28 cellular contexts compared by ENCODE assay signal in the genomic region with DNA sequence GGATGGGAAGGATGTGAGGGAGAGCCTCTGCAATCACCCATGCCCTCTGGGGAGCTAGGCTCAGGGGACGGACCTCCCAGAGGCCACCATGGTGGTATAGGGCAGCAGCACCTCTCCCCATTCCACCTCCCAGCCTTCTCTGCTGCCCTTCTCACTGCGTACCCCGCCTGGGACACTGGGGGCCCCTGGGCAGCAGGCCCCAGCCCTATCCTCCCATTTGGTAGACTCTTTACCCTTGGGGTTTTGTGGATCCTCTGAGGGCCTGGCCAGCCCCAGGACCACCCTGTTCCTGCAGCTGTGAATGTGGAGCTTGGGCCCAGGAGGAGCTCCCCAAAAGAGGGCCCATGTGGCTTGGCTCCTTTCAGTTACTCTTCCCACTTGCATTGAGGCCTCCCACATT.
A peak's percentile ranks its signal among the peaks of the same experiment; 100 is the strongest.
DNase-seq lines count a peak whose midpoint lies in the region; ATAC-seq, FAIRE-seq and TF ChIP-seq lines count a peak whose summit lies in the region.
"Had no signal": no experiment of that assay in that cellular context is flagged by ENCODE, and none has a peak within 500 bp of the region (broad histone marks: within the 10 kb centered on the region; RNA-seq: fewer than 3 reads in every experiment).

No MANE protein-coding gene starts in this region.

- H3K18ac ChIP-seq in H1 (ENCODE audit: extremely low read depth, low read length), result no peak overlapping the region

- WGBS in H1 (ENCODE audit: extremely low coverage in 1 of 2, insufficient coverage in 1 of 2, insufficient read length in 1 of 2, insufficient replicate concordance in 2 of 2, low coverage in 1 of 2, low lambda C conversion rate in 2 of 2, missing lambda C conversion rate in 1 of 2), 2 experiments, result 84% methylated on average over 3 of the region's 3 CpGs; no CpG with 5 or more reads in 1 of the 2 experiments
- WGBS in sigmoid colon, 2 donors, result 98 to 99% methylated on average over 3 of the region's 3 CpGs
- WGBS in endodermal cell (ENCODE audit: insufficient coverage in 1 of 2, insufficient read length in 1 of 2), 2 experiments, result 90% methylated on average over 3 of the region's 3 CpGs; no CpG with 5 or more reads in 1 of the 2 experiments

- no peak for TF ChIP-seq CTCF in 22Rv1 (IDR thresholded peaks at IDR 0.05)
- TF ChIP-seq CTCF in HEK293 (tag by site-specific recombination; IDR thresholded peaks at IDR 0.05), result no peak
- no peak for TF ChIP-seq CTCF in H1 (IDR thresholded peaks at IDR 0.05; ENCODE audit: control extremely low read depth in 1 of 3, insufficient read depth in 1 of 3, low read depth in 1 of 3, low read length in 3 of 3)
- no peak for TF ChIP-seq CTCF in sigmoid colon (IDR thresholded peaks at IDR 0.05)
- no peak for TF ChIP-seq CTCF in endodermal cell (conservative IDR thresholded peaks at IDR 0.05)

- H3K9ac ChIP-seq in H1 (replicated peaks in 1 of 4; ENCODE audit: extremely low read depth in 1 of 4, low read depth in 3 of 4, low read length in 3 of 4), result no peak overlapping the region
- H3K9ac ChIP-seq in endodermal cell (ENCODE audit: extremely low read depth, low read length, poor library complexity, severe bottlenecking), result no peak overlapping the region
- H3K9ac ChIP-seq: BLaER1 treated with 17β-estradiol and CSF1 and Interleukin-3, amounts not matched to agents 10 nM and 100 nM had no signal

- H3K23ac ChIP-seq in H1 (ENCODE audit: insufficient read length), result no peak overlapping the region

- no peak for DNase-seq in H1 (ENCODE audit: low read depth in 1 of 2, low spot score in 2 of 2)
- peak; percentile 39 for DNase-seq in sigmoid colon
- DNase-seq in pons (ENCODE audit: low spot score), result no peak
- no peak for DNase-seq in endodermal cell
- DNase-seq: CD4-positive, alpha-beta memory T cell; DMS 273 treated with DMSO at 0.1 percent for 48 hours; DMS79; EL; GF-D8; H7; Kasumi-1; NCI-H1092 treated with DMSO at 0.1 percent for 48 hours; NCI-H1436; NCI-H187; NCI-H2171 treated with DMSO at 0.1 percent for 48 hours; NCI-H345; NCI-H524; NCI-H774; RPMI8226; SHP77 had no signal

- TF ChIP-seq RAD21 in H1 (IDR thresholded peaks at IDR 0.05 in 1 of 2, conservative IDR thresholded peaks at IDR 0.05 in 1 of 2; ENCODE audit: low read depth in 2 of 2, low read length in 2 of 2), result no peak

- H3K4me1 Mint-ChIP-seq in endodermal cell, result peaks cover 22% of the 10 kb centered on the region

- H2BK5ac ChIP-seq in H1 (ENCODE audit: low read depth, low read length), result no peak overlapping the region

- peak overlapping the region; percentile 59; the same call in 1 of the 2 replicates for H2AK5ac ChIP-seq in H1 (ENCODE audit: low read depth, low read length)

- no peak overlapping the region for H2BK12ac ChIP-seq in H1 (ENCODE audit: low read depth, low read length)

- CTCF ChIA-PET in HEK293 (lab: Yijun Ruan, JAX), result interaction anchor here (1.6 kb wide), 1 partner anchor 12 kb away, joined by 8 read pairs; no protein-coding TSS in a partner anchor
- CTCF ChIA-PET in H1 (lab: Charles Lee; ENCODE audit: partially characterized antibody), result interaction anchor here (0.6 to 4.6 kb wide), 14 partner anchors 9 to 278 kb away, joined by 3 to 42 read pairs (median 4); no protein-coding TSS in a partner anchor

- H3K79me1 ChIP-seq in H1 (ENCODE audit: low read depth, low read length), result no peaks in the 10 kb centered on the region

- no peak overlapping the region for H3K27ac Mint-ChIP-seq in endodermal cell

- H3K9me3 ChIP-seq in HEK293 (ENCODE audit: control insufficient read depth, insufficient read depth, low read depth, low read length) (no peaks in the 10 kb centered on the region), H1 (ENCODE audit: insufficient read depth in 2 of 2, low read depth in 1 of 2, low read length in 1 of 2) (no peaks in the 10 kb centered on the region), sigmoid colon (no peaks in the 10 kb centered on the region), endodermal cell (ENCODE audit: control insufficient read depth, low read length) (no peaks in the 10 kb centered on the region)
- H3K9me3 ChIP-seq: BLaER1 treated with 17β-estradiol and CSF1 and Interleukin-3, amounts not matched to agents 10 nM and 100 nM had no signal

- H3K36me3 ChIP-seq in HEK293 (ENCODE audit: control insufficient read depth in 2 of 2, insufficient read depth in 1 of 2, low read length in 2 of 2) (no peaks in the 10 kb centered on the region), H1 (ENCODE audit: control insufficient read depth in 2 of 4, insufficient read depth in 4 of 4, low read length in 3 of 4) (no peaks in the 10 kb centered on the region), sigmoid colon (no peaks in the 10 kb centered on the region), endodermal cell (ENCODE audit: control insufficient read depth, insufficient read depth, low read length) (no peaks in the 10 kb centered on the region)

- intact Hi-C loops in sigmoid colon (cut with DNase I), result no loop called here

- H3K79me2 ChIP-seq in H1 (ENCODE audit: control insufficient read depth in 1 of 2, insufficient read depth in 2 of 2, low read length in 2 of 2), result no peaks in the 10 kb centered on the region

- no peaks in the 10 kb centered on the region for H3K9me3 Mint-ChIP-seq in endodermal cell
- H3K9me3 Mint-ChIP-seq: CD4-positive, alpha-beta memory T cell had no signal

- H4K91ac ChIP-seq in H1 (replicated peaks; ENCODE audit: insufficient read length, low read length), result no peak overlapping the region

- H3K14ac ChIP-seq in H1 (ENCODE audit: insufficient read length), result no peak overlapping the region

- 0 out of 2 replicates have a peak overlapping the region, but pooled peaks have one; percentile 40 for H2BK20ac ChIP-seq in H1 (ENCODE audit: low read length)

- H2BK120ac ChIP-seq in H1 (replicated peaks; ENCODE audit: low read depth, low read length), result no peak overlapping the region

- peaks cover 5% of the 10 kb centered on the region; the same call in 1 of the 2 replicates for H3K4me1 ChIP-seq in HEK293 (ENCODE audit: control insufficient read depth, insufficient read depth, low read length)
- H3K4me1 ChIP-seq in H1 (replicated peaks in 1 of 4; ENCODE audit: control insufficient read depth in 3 of 4, insufficient read depth in 4 of 4, low read length in 3 of 4), result peaks cover 0 to 8% (median 5%) of the 10 kb centered on the region in 4 experiments; a peak in 5 of 7 replicates
- no peaks in the 10 kb centered on the region for H3K4me1 ChIP-seq in sigmoid colon
- no peaks in the 10 kb centered on the region for H3K4me1 ChIP-seq in endodermal cell (ENCODE audit: control insufficient read depth, insufficient read depth, low read length)

- no peak overlapping the region for H4K5ac ChIP-seq in H1 (ENCODE audit: insufficient read length, low read depth, low read length)

- peaks cover 0 to 1% of the 10 kb centered on the region in 2 experiments for H4K20me1 ChIP-seq in H1 (replicated peaks in 1 of 2; ENCODE audit: control insufficient read depth in 1 of 2, insufficient read depth in 2 of 2, low read length in 2 of 2)

- no peaks in the 10 kb centered on the region; the same call in 1 of the 2 replicates for H3K23me2 ChIP-seq in H1 (ENCODE audit: low read depth, low read length)

- no peak overlapping the region for H2BK15ac ChIP-seq in H1 (ENCODE audit: low read length)

- no peak for TF ChIP-seq POLR2A in H1 (IDR thresholded peaks at IDR 0.05; ENCODE audit: control extremely low read depth in 1 of 2, low read depth in 2 of 2, low read length in 2 of 2)
- no peak for TF ChIP-seq POLR2A in sigmoid colon (IDR thresholded peaks at IDR 0.05)

- no peak overlapping the region for H3K4ac ChIP-seq in H1 (replicated peaks; ENCODE audit: insufficient read length, low read depth, low read length)

- no peak for TF ChIP-seq EP300 in H1 (IDR thresholded peaks at IDR 0.05; ENCODE audit: borderline replicate concordance in 1 of 2, low read depth in 2 of 2, low read length in 2 of 2)
- TF ChIP-seq EP300 in sigmoid colon (IDR thresholded peaks at IDR 0.05), result no peak

- no peaks in the 10 kb centered on the region for H3K27me3 Mint-ChIP-seq in endodermal cell (ENCODE audit: insufficient read depth)
- H3K27me3 Mint-ChIP-seq: CD4-positive, alpha-beta memory T cell had no signal

- H3K27ac ChIP-seq in 22Rv1 (peak overlapping the region; percentile 90), HEK293 (ENCODE audit: extremely low read depth, low read depth, low read length) (no peak overlapping the region), H1 (ENCODE audit: low read depth, low read length) (no peak overlapping the region), sigmoid colon (no peak overlapping the region), endodermal cell (ENCODE audit: low read depth, low read length) (no peak overlapping the region)
- H3K27ac ChIP-seq: BLaER1 treated with 17β-estradiol and CSF1 and Interleukin-3, amounts not matched to agents 10 nM and 100 nM had no signal

- no peak overlapping the region for H3K4me3 Mint-ChIP-seq in endodermal cell
- H3K4me3 Mint-ChIP-seq: CD4-positive, alpha-beta memory T cell had no signal

- H4K8ac ChIP-seq in H1 (ENCODE audit: extremely low read depth, insufficient read depth, low read length), result peak overlapping the region; percentile 39

- H2AFZ ChIP-seq in H1 (ENCODE audit: low read length), result no peak overlapping the region

- H3K27me3 ChIP-seq in H1 (replicated peaks in 1 of 4; ENCODE audit: control insufficient read depth in 3 of 4, extremely low read depth in 1 of 4, insufficient read depth in 3 of 4, low read length in 3 of 4), result no peaks in the 10 kb centered on the region
- no peaks in the 10 kb centered on the region for H3K27me3 ChIP-seq in sigmoid colon
- H3K27me3 ChIP-seq in endodermal cell (ENCODE audit: control insufficient read depth, insufficient read depth, low read length, poor library complexity, severe bottlenecking), result no peaks in the 10 kb centered on the region
- H3K27me3 ChIP-seq: BLaER1 treated with 17β-estradiol and CSF1 and Interleukin-3, amounts not matched to agents 10 nM and 100 nM had no signal

- H3K4me3 ChIP-seq in HEK293 (ENCODE audit: low read depth, low read length) (no peak overlapping the region), H1 (ENCODE audit: extremely low read depth in 1 of 4, insufficient read depth in 2 of 4, low read depth in 3 of 4, low read length in 4 of 4) (no peak overlapping the region), sigmoid colon (no peak overlapping the region), endodermal cell (ENCODE audit: low read length) (no peak overlapping the region)
- H3K4me3 ChIP-seq: BLaER1 treated with 17β-estradiol and CSF1 and Interleukin-3, amounts not matched to agents 10 nM and 100 nM; K562 had no signal

- no peak for FAIRE-seq in H1 (lab: Jason Lieb, UNC)
- FAIRE-seq: A204.1, GM12891, HTR-8/SVneo, K562 had no signal

- POLR2A ChIA-PET in HEK293 (lab: Yijun Ruan, JAX) (no interaction called here), H1 (lab: Charles Lee; ENCODE audit: partially characterized antibody) (interaction anchor here (0.7 to 2.0 kb wide), 2 partner anchors 15 to 21 kb away, joined by 3 to 9 read pairs; no protein-coding TSS in a partner anchor)

- no peak overlapping the region for H3K56ac ChIP-seq in H1 (replicated peaks; ENCODE audit: insufficient read length, low read depth, low read length)

- no peak for ATAC-seq in GM21576 (IDR thresholded peaks at IDR 0.05; ENCODE audit: unreplicated experiment)
- ATAC-seq: K562 had no signal

- H3K36me3 Mint-ChIP-seq in endodermal cell (ENCODE audit: low read depth), result no peaks in the 10 kb centered on the region

- H3K4me2 ChIP-seq in H1 (ENCODE audit: insufficient read depth in 1 of 2, low read depth in 2 of 2, low read length in 2 of 2), result no peak overlapping the region
